In genomic region chr6:46491789-46492547, GRCh38 we compare ENCODE assay signal across 8 cellular contexts. TPM values are rescaled to one million over a fixed set of nuclear protein-coding genes. Genes with fewer than 3 reads are reported as not detected.
DNase-seq lines count a peak whose midpoint lies in the region; TF ChIP-seq lines count a peak whose summit lies in the region.

No MANE protein-coding gene starts in this region.

- H3K27me3 Mint-ChIP-seq in HFFc6 (ENCODE audit: insufficient read depth): peaks cover 8% of the 10 kb centered on the region; the same call in 1 of the 2 replicates

- TF ChIP-seq CTCF in HFFc6 (IDR thresholded peaks at IDR 0.05) (peak; percentile 63; the same call in 1 of the 2 replicates), cardiac fibroblast (IDR thresholded peaks at IDR 0.05; ENCODE audit: low read depth, low read length) (no peak), sigmoid colon (IDR thresholded peaks at IDR 0.05) (peak in 3 of 4 experiments; percentile 17 to 55 (median 44))

- H3K4me1 ChIP-seq in sigmoid colon: peaks cover 0 to 24% (median 14%) of the 10 kb centered on the region in 4 donors

- H3K4me3 ChIP-seq in cardiac fibroblast (replicated peaks in 1 of 2; ENCODE audit: low read depth in 2 of 2, low read length in 2 of 2) (peak overlapping the region; percentile 42 to 43), sigmoid colon (peak overlapping the region; percentile 46 to 77 (median 63))

- H3K4me3 Mint-ChIP-seq in HFFc6: peak overlapping the region; percentile 37; the same call in 1 of the 2 replicates

- no peak for TF ChIP-seq POLR2A in sigmoid colon (IDR thresholded peaks at IDR 0.05)

- peak; percentile 5 for DNase-seq in NCI-H2029 (lab: John Stamatoyannopoulos, UW)
- DNase-seq in NCI-H2029 treated with DMSO at 0.1 percent for 48 hours (lab: John Stamatoyannopoulos, UW): no peak
- DNase-seq in HFFc6: no peak
- DNase-seq in NCI-H774 (lab: John Stamatoyannopoulos, UW): peak; percentile 61
- no peak for DNase-seq in cardiac fibroblast (ENCODE audit: low read depth in 2 of 2)
- peak; percentile 70 for DNase-seq in iPS-NIHi11 (ENCODE audit: low spot score)
- no peak for DNase-seq in sigmoid colon
- DNase-seq in NCI-H2196 (lab: John Stamatoyannopoulos, UW; ENCODE audit: unreplicated experiment): no peak

- H3K4me1 Mint-ChIP-seq in HFFc6 (ENCODE audit: low read depth): peaks cover 6% of the 10 kb centered on the region; the same call in 1 of the 2 replicates

- H3K36me3 ChIP-seq in sigmoid colon: no peaks in the 10 kb centered on the region

- intact Hi-C loops in sigmoid colon (cut with DNase I): loop anchor here (5.0 kb wide), 2 partner anchors 75 to 400 kb away; no protein-coding TSS in a partner anchor

- H3K27ac Mint-ChIP-seq in HFFc6: no peak overlapping the region

- H3K27me3 ChIP-seq in sigmoid colon: peaks cover 0 to 13% (median 7%) of the 10 kb centered on the region in 3 donors

- TF ChIP-seq EP300 in sigmoid colon (IDR thresholded peaks at IDR 0.05): no peak

- no peaks in the 10 kb centered on the region for H3K36me3 Mint-ChIP-seq in HFFc6 (ENCODE audit: low read depth)

- H3K9me3 ChIP-seq in sigmoid colon: no peaks in the 10 kb centered on the region

- H3K9me3 Mint-ChIP-seq in HFFc6: peaks cover 3% of the 10 kb centered on the region; the same call in 1 of the 2 replicates

- peak overlapping the region; percentile 57 to 81 (median 60) for H3K27ac ChIP-seq in sigmoid colon

- WGBS in sigmoid colon, 2 donors: 2 to 10% methylated on average over 21 of the region's 21 CpGs

RNA-seq across cellular contexts. Expression of gene RCAN2, which starts 0.7 kb away (rescaled TPM):
- under 1 TPM in 4 of 6 experiments, not detected in 2; 0.06 to 1.00 (median 0.31) TPM for total RNA-seq in HFFc6 (2021; fragmentation: NEBNext Ultra II Directional; extraction: Animal tissue kit (Norgen Biotek cat#: 25700))
- 10 to 100 TPM in 2 of 4 donors, 1 to 10 TPM in 2; 9.1 to 22.7 (median 11.2) TPM for total RNA-seq in sigmoid colon
- 1 to 10 TPM; 5.0 to 6.6 (median 5.5) TPM for polyA plus RNA-seq in sigmoid colon

Comparison
In these comparisons a context has a peak if more than half of its experiments do, and no peak if none do; other contexts are left out.
1. DNase-seq: peak in NCI-H2029 (single experiment), NCI-H774 (single experiment) and iPS-NIHi11 (single experiment); none in NCI-H2029 treated with DMSO at 0.1 percent for 48 hours (single experiment), HFFc6 (single experiment), cardiac fibroblast (0 of 2), sigmoid colon (single experiment) and NCI-H2196 (single experiment).
2. RNA of gene RCAN2, which starts 0.7 kb away (total RNA-seq): 9.1 to 22.7 TPM in sigmoid colon; 0.06 to 1.00 TPM in HFFc6; every median in the first group is over 4 times any median in the second.